Comparison of ENCODE assay signal across 30 cellular contexts in the genomic region with DNA sequence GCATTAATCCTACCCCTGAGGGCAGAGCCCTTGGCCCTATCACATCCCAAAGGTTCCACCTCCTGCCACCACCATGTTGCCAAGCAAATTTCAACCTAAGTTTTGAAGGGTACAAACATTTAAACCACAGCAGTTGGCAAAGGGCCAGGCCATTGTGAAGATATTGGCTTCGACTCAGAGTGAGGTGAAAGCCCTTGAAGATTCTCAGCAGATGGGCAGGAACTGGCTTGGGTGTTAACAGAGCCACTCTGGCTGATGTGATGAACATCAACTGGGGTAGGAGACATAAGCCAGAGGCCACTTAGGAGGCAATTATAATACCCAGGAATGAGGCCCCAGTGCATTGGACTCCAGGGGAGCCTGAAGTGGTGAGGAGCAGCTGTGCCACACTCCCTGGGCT.
A peak's percentile ranks its signal among the peaks of the same experiment; 100 is the strongest.
DNase-seq lines count a peak whose midpoint lies in the region; ATAC-seq, FAIRE-seq and TF ChIP-seq lines count a peak whose summit lies in the region.
"Had no signal": no experiment of that assay in that cellular context is flagged by ENCODE, and none has a peak within 500 bp of the region (broad histone marks: within the 10 kb centered on the region; RNA-seq: fewer than 3 reads in every experiment).

No MANE protein-coding gene starts in this region.

- no peaks in the 10 kb centered on the region for H3K27me3 ChIP-seq in K562 (ENCODE audit: control insufficient read depth in 2 of 2, insufficient read depth in 2 of 2, low read length in 2 of 2)
- H3K27me3 ChIP-seq: foreskin keratinocyte, right atrium auricular region, SJSA1 had no signal

- WGBS in K562 (ENCODE audit: insufficient coverage, low coverage, missing lambda C conversion rate), result 26% methylated on average over 1 of the region's 1 CpG

- H3K4me2 ChIP-seq in K562 (ENCODE audit: insufficient read depth, low read length), result no peak overlapping the region
- H3K4me2 ChIP-seq: GM23338 had no signal

- POLR2A ChIA-PET in K562 (lab: Yijun Ruan, JAX), result no interaction called here

- no peak for TF ChIP-seq CTCF in K562 (IDR thresholded peaks at IDR 0.05 in 2 of 3, conservative IDR thresholded peaks at IDR 0.05 in 1 of 3; ENCODE audit: insufficient read depth in 2 of 3, low read depth in 1 of 3, low read length in 3 of 3)

- TF ChIP-seq RAD21 in K562 (CRISPR knock-in tag; conservative IDR thresholded peaks at IDR 0.05 in 1 of 2, IDR thresholded peaks at IDR 0.05 in 1 of 2), result no peak

- H3K79me2 ChIP-seq in K562 (ENCODE audit: control insufficient read depth, insufficient read depth, low read length), result no peaks in the 10 kb centered on the region

- BruUV-seq in K562 (replicated peaks; lab: Mats Ljungman, UMichigan), result no TSS peak

- TF ChIP-seq POLR2A in K562 (conservative IDR thresholded peaks at IDR 0.05), result no peak

- peak; percentile 60 for DNase-seq in DMS 273 (lab: John Stamatoyannopoulos, UW; ENCODE audit: unreplicated experiment)
- DNase-seq in DMS 273 treated with DMSO at 0.1 percent for 48 hours (lab: John Stamatoyannopoulos, UW), result no peak
- DNase-seq in Jurkat, Clone E6-1 (ENCODE audit: low read depth, low spot score), result peak; percentile 96
- DNase-seq in NCI-H2171 (lab: John Stamatoyannopoulos, UW), result peak; percentile 6
- no peak for DNase-seq in K562 (ENCODE audit: extremely low read depth in 1 of 4, low spot score in 3 of 4)
- DNase-seq in stimulated activated CD4-positive, alpha-beta T cell treated with anti-CD3 and anti-CD28 coated beads, Interleukin-15, amount 100 ng/mL, for 24 hours, result no peak
- DNase-seq in NCI-H1436 (lab: John Stamatoyannopoulos, UW), result no peak
- DNase-seq in T-helper 2 cell, result no peak
- DNase-seq: activated CD4-positive, alpha-beta memory T cell treated with anti-CD3 and anti-CD28 coated beads, Interleukin-2, amount 10 ng/mL, durations not matched to agents 7 days and 5 days; activated CD4-positive, alpha-beta T cell treated with anti-CD3 and anti-CD28 coated beads for 1 hour; activated CD8-positive, alpha-beta memory T cell treated with anti-CD3 and anti-CD28 coated beads, Interleukin-2, amount 50 U/mL, for 4 hours; activated naive CD4-positive, alpha-beta T cell treated with Interleukin-2 at 50 U/mL for 16 hours; Caco-2; central memory CD4-positive, alpha-beta T cell; erythroblast; foreskin keratinocyte; head of caudate nucleus; Karpas-422; left ventricle myocardium inferior; NCI-H187 treated with DMSO at 0.1 percent for 48 hours; NCI-H526 treated with DMSO at 0.1 percent for 48 hours; stimulated activated CD4-positive, alpha-beta T cell treated with anti-CD3 and anti-CD28 coated beads, Interleukin-2, amount 100 ng/mL, for 24 hours; stimulated activated naive CD8-positive, alpha-beta T cell treated with anti-CD3 and anti-CD28 coated beads, Interleukin-15, Interleukin-2, amounts not matched to agents 100 U/mL and 50 U/mL, for 24 hours had no signal

- H2AFZ ChIP-seq in K562 (ENCODE audit: low read depth, low read length), result no peak overlapping the region
- H2AFZ ChIP-seq: GM23338 had no signal

- no peaks in the 10 kb centered on the region for H3K36me3 ChIP-seq in K562 (ENCODE audit: control insufficient read depth, insufficient read depth, low read length)
- H3K36me3 ChIP-seq: left ventricle myocardium inferior, right atrium auricular region, SJSA1 had no signal

- no peak for ATAC-seq in K562
- ATAC-seq: foreskin keratinocyte; GM23338; stimulated activated naive CD8-positive, alpha-beta T cell treated with anti-CD3 and anti-CD28 coated beads, Interleukin-15, Interleukin-2, amounts not matched to agents 100 U/mL and 50 U/mL, for 24 hours had no signal

- H3K27ac ChIP-seq in K562 (ENCODE audit: extremely low read depth, low read depth, low read length), result no peak overlapping the region
- H3K27ac ChIP-seq: 22Rv1, C4-2B, foreskin keratinocyte, left ventricle myocardium inferior, right atrium auricular region, SJSA1 had no signal

- in situ Hi-C loops in K562 (cut with MboI), result no loop called here

- intact Hi-C loops in K562 (cut with micrococcal nuclease), result no loop called here

- TF ChIP-seq EP300 in K562 (IDR thresholded peaks at IDR 0.05; ENCODE audit: low read length), result no peak

- no peaks in the 10 kb centered on the region for H3K9me3 ChIP-seq in K562 (replicated peaks; ENCODE audit: control insufficient read depth, insufficient read depth, low read depth, low read length)
- H3K9me3 ChIP-seq: Caco-2, SJSA1 had no signal

- no peak overlapping the region for H3K9ac ChIP-seq in K562 (ENCODE audit: insufficient read depth in 1 of 2, low read depth in 2 of 2, low read length in 2 of 2)

- no peak for FAIRE-seq in K562 (lab: Jason Lieb, UNC)
- FAIRE-seq: GM19239, islet of Langerhans had no signal

- H3K4me1 ChIP-seq in K562 (replicated peaks in 1 of 2; ENCODE audit: control insufficient read depth in 2 of 2, insufficient read depth in 2 of 2, low read length in 2 of 2), result no peaks in the 10 kb centered on the region; a peak in 1 of 5 replicates
- H3K4me1 ChIP-seq: Caco-2, foreskin keratinocyte, left ventricle myocardium inferior, right atrium auricular region, SJSA1 had no signal

- no peaks in the 10 kb centered on the region for H4K20me1 ChIP-seq in K562 (replicated peaks; ENCODE audit: control insufficient read depth, insufficient read depth, low read length)

- CTCF ChIA-PET in K562 (lab: Yijun Ruan, JAX; ENCODE audit: low intra/inter-chr PET ratio), result interaction anchor here (0.6 kb wide), 1 partner anchor 269 kb away, joined by 3 read pairs; no protein-coding TSS in a partner anchor

- H3K4me3 ChIP-seq in Jurkat, Clone E6-1 (ENCODE audit: low read length), result no peak overlapping the region
- H3K4me3 ChIP-seq in K562, result no peak overlapping the region
- H3K4me3 ChIP-seq: GM23338, left ventricle myocardium inferior, right atrium auricular region, SJSA1 had no signal

- no peaks in the 10 kb centered on the region for H3K9me1 ChIP-seq in K562 (ENCODE audit: control insufficient read depth, insufficient read depth, low read length)

TF ChIP-seq in K562, 482 proteins besides CTCF, POLR2A, EP300 and RAD21:
- TF ChIP-seq, protein P1, sequence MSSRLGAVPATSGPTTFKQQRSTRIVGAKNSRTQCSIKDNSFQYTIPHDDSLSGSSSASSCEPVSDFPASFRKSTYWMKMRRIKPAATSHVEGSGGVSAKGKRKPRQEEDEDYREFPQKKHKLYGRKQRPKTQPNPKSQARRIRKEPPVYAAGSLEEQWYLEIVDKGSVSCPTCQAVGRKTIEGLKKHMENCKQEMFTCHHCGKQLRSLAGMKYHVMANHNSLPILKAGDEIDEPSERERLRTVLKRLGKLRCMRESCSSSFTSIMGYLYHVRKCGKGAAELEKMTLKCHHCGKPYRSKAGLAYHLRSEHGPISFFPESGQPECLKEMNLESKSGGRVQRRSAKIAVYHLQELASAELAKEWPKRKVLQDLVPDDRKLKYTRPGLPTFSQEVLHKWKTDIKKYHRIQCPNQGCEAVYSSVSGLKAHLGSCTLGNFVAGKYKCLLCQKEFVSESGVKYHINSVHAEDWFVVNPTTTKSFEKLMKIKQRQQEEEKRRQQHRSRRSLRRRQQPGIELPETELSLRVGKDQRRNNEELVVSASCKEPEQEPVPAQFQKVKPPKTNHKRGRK (tag; IDR thresholded peaks at IDR 0.05), result no peak
- TF ChIP-seq ZC3H11A (IDR thresholded peaks at IDR 0.05; ENCODE audit: low read depth, low read length) (no peak), NFIC (IDR thresholded peaks at IDR 0.05) (peak; percentile 78)

Comparison
In these comparisons a context has a peak if more than half of its experiments do, and no peak if none do; other contexts are left out.
1. DNase-seq: peak in DMS 273 (single experiment), Jurkat, Clone E6-1 (single experiment) and NCI-H2171 (single experiment); none in DMS 273 treated with DMSO at 0.1 percent for 48 hours (single experiment), K562 (0 of 4), stimulated activated CD4-positive, alpha-beta T cell treated with anti-CD3 and anti-CD28 coated beads, Interleukin-15, amount 100 ng/mL, for 24 hours (single experiment), NCI-H1436 (single experiment) and T-helper 2 cell (0 of 5).